Comparison of ENCODE assay signal across 1 cellular context in genomic region chr1:27097484-27097917, GRCh38.
TF ChIP-seq lines count a peak whose summit lies in the region.

No MANE protein-coding gene starts in this region.

TF ChIP-seq in HCT116, 20 proteins besides CTCF, POLR2A, EP300 and RAD21:
- TF ChIP-seq REST (IDR thresholded peaks at IDR 0.05; ENCODE audit: low read depth) (no peak), EZH2 (IDR thresholded peaks at IDR 0.05) (no peak), TCF7L2 (IDR thresholded peaks at IDR 0.05; ENCODE audit: borderline replicate concordance, extremely low read depth, insufficient read depth, insufficient read length) (no peak), EGR1 (IDR thresholded peaks at IDR 0.05; ENCODE audit: low read depth) (no peak), POLR2AphosphoS5 (IDR thresholded peaks at IDR 0.05; ENCODE audit: low read depth, low read length) (0 out of 2 replicates have a peak, but pooled peaks have one; percentile 27), SRF (IDR thresholded peaks at IDR 0.05; ENCODE audit: low read depth) (no peak)
